In genomic region chr5:180470966-180471582, GRCh38 we compare ENCODE assay signal across 8 cellular contexts. TPM values are rescaled to one million over a fixed set of nuclear protein-coding genes. Genes with fewer than 3 reads are reported as not detected.
A peak's percentile ranks its signal among the peaks of the same experiment; 100 is the strongest.
DNase-seq lines count a peak whose midpoint lies in the region; ATAC-seq and TF ChIP-seq lines count a peak whose summit lies in the region.

No MANE protein-coding gene starts in this region.

- DNase-seq in RWPE2 (ENCODE audit: low spot score) (peak; percentile 57), Right ventricle myocardium inferior (ENCODE audit: missing footprints) (no peak), pons (ENCODE audit: low spot score) (peak; percentile 64), upper lobe of left lung (peak in 1 of 2 donors; percentile 61)
- peak; percentile 53 for DNase-seq in activated naive CD4-positive, alpha-beta T cell treated with anti-CD3 and anti-CD28 coated beads, Interleukin-2, amount 50 U/mL, for 16 hours

- TF ChIP-seq EP300 in upper lobe of left lung (IDR thresholded peaks at IDR 0.05): no peak

- TF ChIP-seq POLR2A in upper lobe of left lung (IDR thresholded peaks at IDR 0.05): no peak

- peak; percentile 61 for ATAC-seq in HG03196 (IDR thresholded peaks at IDR 0.05; ENCODE audit: unreplicated experiment)
- ATAC-seq in RWPE2 (ENCODE audit: low read depth): peak; percentile 44; the same call in 1 of the 3 replicates
- peak; percentile 71 for ATAC-seq in Right ventricle myocardium inferior
- peak; percentile 66 to 78 for ATAC-seq in upper lobe of left lung (ENCODE audit: low FRiP score in 2 of 2)
- no peak for ATAC-seq in HG03097 (IDR thresholded peaks at IDR 0.05; ENCODE audit: low FRiP score, unreplicated experiment)

- H3K4me1 ChIP-seq in RWPE2 (ENCODE audit: insufficient read depth, poor library complexity, severe bottlenecking): no peaks in the 10 kb centered on the region
- H3K4me1 ChIP-seq in upper lobe of left lung: peaks cover 5 to 29% (median 17%) of the 10 kb centered on the region in 4 donors

- WGBS in upper lobe of left lung, 2 donors: 22 to 33% methylated on average over 14 to 16 of the region's 16 CpGs

- H3K27me3 ChIP-seq in RWPE2 (ENCODE audit: insufficient read depth, poor library complexity, severe bottlenecking) (no peaks in the 10 kb centered on the region), upper lobe of left lung (no peaks in the 10 kb centered on the region)

- no peak overlapping the region for H3K27ac ChIP-seq in RWPE2 (ENCODE audit: poor library complexity, severe bottlenecking)
- H3K27ac ChIP-seq in upper lobe of left lung: no peak overlapping the region

- TF ChIP-seq CTCF in GM12872 (IDR thresholded peaks at IDR 0.05; ENCODE audit: insufficient read depth, low read depth, low read length): peak; percentile 95
- peak; percentile 98 for TF ChIP-seq CTCF in RWPE2 (IDR thresholded peaks at IDR 0.05; ENCODE audit: poor library complexity, severe bottlenecking)
- TF ChIP-seq CTCF in upper lobe of left lung (IDR thresholded peaks at IDR 0.05): peak; percentile 82 to 90 (median 86)

- H3K9me3 ChIP-seq in RWPE2 (ENCODE audit: severe bottlenecking) (no peaks in the 10 kb centered on the region), upper lobe of left lung (no peaks in the 10 kb centered on the region)

- H3K4me3 ChIP-seq in RWPE2 (ENCODE audit: severe bottlenecking) (no peak overlapping the region), upper lobe of left lung (no peak overlapping the region)

- intact Hi-C loops in Right ventricle myocardium inferior (cut with DNase I): loop anchor here (1.0 to 10.0 kb wide), 2 partner anchors 178 to 346 kb away; no protein-coding TSS in a partner anchor

- H3K36me3 ChIP-seq in RWPE2 (ENCODE audit: low read depth) (no peaks in the 10 kb centered on the region), upper lobe of left lung (no peaks in the 10 kb centered on the region)

RNA-seq across cellular contexts. Expression of gene CNOT6, which starts 23.1 kb away (rescaled TPM):
- total RNA-seq in Right ventricle myocardium inferior (15.0 TPM), upper lobe of left lung (10 to 100 TPM in 5 of 6 donors, 1 to 10 TPM in 1; 9.7 to 27.8 (median 18.2) TPM)
